ENCODE assay signal across 17 cellular contexts in the genomic region with DNA sequence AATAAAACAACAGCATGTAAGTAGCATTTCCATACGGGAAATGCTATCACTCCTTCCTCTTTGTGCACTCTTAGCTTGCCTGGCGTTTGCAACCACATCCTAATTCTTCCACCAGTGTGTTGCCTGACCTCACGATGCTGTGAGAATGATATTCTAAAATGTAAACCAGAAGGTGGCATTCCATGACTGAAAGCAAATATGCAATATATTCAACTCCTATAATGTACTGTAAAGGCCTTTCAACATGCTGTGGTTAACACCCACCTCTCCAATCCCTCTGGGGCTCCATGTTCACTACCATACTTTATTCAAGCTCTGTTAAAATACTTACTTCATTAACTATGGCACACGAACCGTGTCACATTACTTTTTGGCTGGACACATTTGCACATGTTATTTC.
"Had no signal": no experiment of that assay in that cellular context is flagged by ENCODE, and none has a peak within 500 bp of the region (broad histone marks: within the 10 kb centered on the region; RNA-seq: fewer than 3 reads in every experiment).

No MANE protein-coding gene starts in this region.

- H3K27me3 Mint-ChIP-seq: activated T-helper 17 cell treated with anti-CD3 and anti-CD28 coated beads, Interleukin-2, amount 50 U/mL, for 72 hours had no signal

- H3K36me3 ChIP-seq: adrenal gland, gastrocnemius medialis, pancreas, SJSA1 had no signal

- H3K27ac Mint-ChIP-seq: activated naive CD4-positive, alpha-beta T cell treated with anti-CD3 and anti-CD28 coated beads for 36 hours; activated T-helper 17 cell treated with anti-CD3 and anti-CD28 coated beads, Interleukin-2, amount 50 U/mL, for 72 hours; stimulated activated effector memory CD8-positive, alpha-beta T cell treated with anti-CD3 and anti-CD28 coated beads, Interleukin-12 subunit alpha, Interleukin-12 subunit beta, amount 100 ng/mL, for 72 hours; type B pancreatic cell had no signal

- H3K4me1 ChIP-seq: SJSA1 had no signal

- H3K4me3 Mint-ChIP-seq: activated naive CD4-positive, alpha-beta T cell treated with anti-CD3 and anti-CD28 coated beads for 36 hours; activated T-helper 17 cell treated with anti-CD3 and anti-CD28 coated beads, Interleukin-2, amount 50 U/mL, for 72 hours; stimulated activated effector memory CD8-positive, alpha-beta T cell treated with anti-CD3 and anti-CD28 coated beads, Interleukin-12 subunit alpha, Interleukin-12 subunit beta, amount 100 ng/mL, for 72 hours; type B pancreatic cell had no signal

- H3K36me3 Mint-ChIP-seq: stimulated activated effector memory CD8-positive, alpha-beta T cell treated with anti-CD3 and anti-CD28 coated beads, Interleukin-12 subunit alpha, Interleukin-12 subunit beta, amount 100 ng/mL, for 72 hours; type B pancreatic cell had no signal

- H3K9me3 Mint-ChIP-seq: type B pancreatic cell had no signal

- ATAC-seq: activated T-helper 17 cell treated with anti-CD3 and anti-CD28 coated beads, Interleukin-2, amount 50 U/mL, for 72 hours; left ventricle myocardium superior; stimulated activated effector memory CD8-positive, alpha-beta T cell treated with anti-CD3 and anti-CD28 coated beads, Interleukin-12 subunit alpha, Interleukin-12 subunit beta, amount 100 ng/mL, for 72 hours had no signal

- H3K4me1 Mint-ChIP-seq: activated T-helper 17 cell treated with anti-CD3 and anti-CD28 coated beads, Interleukin-2, amount 50 U/mL, for 72 hours; stimulated activated effector memory CD8-positive, alpha-beta T cell treated with anti-CD3 and anti-CD28 coated beads, Interleukin-12 subunit alpha, Interleukin-12 subunit beta, amount 100 ng/mL, for 72 hours had no signal

- H3K27me3 ChIP-seq: adrenal gland, gastrocnemius medialis, pancreas, SJSA1 had no signal

- H3K4me3 ChIP-seq: adrenal gland, gastrocnemius medialis, pancreas, SJSA1 had no signal

- H3K27ac ChIP-seq: gastrocnemius medialis, pancreas, SJSA1 had no signal

- H3K9me3 ChIP-seq: adrenal gland, gastrocnemius medialis, pancreas, SJSA1 had no signal

- DNase-seq: activated CD4-positive, alpha-beta T cell treated with anti-CD3 and anti-CD28 coated beads for 48 hours; activated naive CD4-positive, alpha-beta T cell treated with anti-CD3 and anti-CD28 coated beads for 36 hours; activated T-cell treated with anti-CD3 and anti-CD28 coated beads for 4 hours; adrenal gland; cerebellar nuclear complex; left ventricle myocardium superior; pancreas; retina; small intestine; substantia nigra; SW 1271; T-helper 9 cell had no signal
